ENCODE assay signal across 37 cellular contexts in the genomic region with DNA sequence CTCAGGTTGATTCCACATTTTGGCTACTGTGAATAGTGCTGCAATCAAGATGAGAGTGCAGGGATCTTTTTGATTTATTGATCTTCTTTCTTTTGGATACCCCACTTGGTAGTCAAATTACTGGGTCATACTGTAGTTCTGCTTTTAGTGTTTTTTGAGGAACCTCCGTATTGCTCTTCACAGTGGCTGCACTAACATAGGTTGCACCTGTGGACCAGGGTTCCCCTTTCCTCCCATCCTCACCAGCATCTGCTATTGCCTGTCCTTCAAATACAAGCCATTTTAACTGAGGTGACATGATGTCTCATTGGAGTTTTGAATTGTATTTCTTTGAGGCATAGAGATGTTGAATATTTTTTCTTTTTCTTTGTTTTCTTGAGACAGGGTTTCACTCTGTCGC.
"Had no signal": no experiment of that assay in that cellular context is flagged by ENCODE, and none has a peak within 500 bp of the region (broad histone marks: within the 10 kb centered on the region; RNA-seq: fewer than 3 reads in every experiment).

No MANE protein-coding gene starts in this region.

- H3K4me1 Mint-ChIP-seq: activated CD4-positive, alpha-beta memory T cell treated with anti-CD3 and anti-CD28 coated beads, Interleukin-2, amount 10 ng/mL, durations not matched to agents 7 days and 5 days; activated CD4-positive, alpha-beta T cell treated with anti-CD3 and anti-CD28 coated beads for 36 hours; activated CD4-positive, alpha-beta T cell treated with anti-CD3 and anti-CD28 coated beads, Interleukin-2, amount 10 ng/mL, durations not matched to agents 7 days and 5 days; activated CD8-positive, alpha-beta memory T cell treated with anti-CD3 and anti-CD28 coated beads, Interleukin-2, amount 10 ng/mL, durations not matched to agents 7 days and 5 days; activated naive CD4-positive, alpha-beta T cell treated with anti-CD3 and anti-CD28 coated beads, Interleukin-2, amount 10 ng/mL, durations not matched to agents 7 days and 5 days; activated naive CD4-positive, alpha-beta T cell treated with anti-CD3 and anti-CD28 coated beads, Interleukin-2, amount 50 U/mL, for 24 hours; activated naive CD8-positive, alpha-beta T cell treated with anti-CD3 and anti-CD28 coated beads, Interleukin-2, amount 10 ng/mL, durations not matched to agents 7 days and 5 days; activated naive CD8-positive, alpha-beta T cell treated with anti-CD3 and anti-CD28 coated beads, Interleukin-2, amount 50 U/mL, for 24 hours; central memory CD8-positive, alpha-beta T cell; T-cell; T-helper 17 cell; WTC11 had no signal

- H3K27ac ChIP-seq: ascending aorta, cardiac muscle cell, VCaP had no signal

- H3K9me3 ChIP-seq: ascending aorta had no signal

- H3K27me3 ChIP-seq: ascending aorta, cardiac muscle cell had no signal

- H3K36me3 Mint-ChIP-seq: activated CD8-positive, alpha-beta memory T cell treated with anti-CD3 and anti-CD28 coated beads, Interleukin-2, amount 10 ng/mL, durations not matched to agents 7 days and 5 days; activated naive CD4-positive, alpha-beta T cell treated with anti-CD3 and anti-CD28 coated beads, Interleukin-2, amount 10 ng/mL, durations not matched to agents 7 days and 5 days; activated naive CD4-positive, alpha-beta T cell treated with anti-CD3 and anti-CD28 coated beads, Interleukin-2, amount 50 U/mL, for 24 hours; activated naive CD8-positive, alpha-beta T cell; activated naive CD8-positive, alpha-beta T cell treated with anti-CD3 and anti-CD28 coated beads, Interleukin-2, amount 10 ng/mL, durations not matched to agents 7 days and 5 days; brain; T-cell had no signal

- FAIRE-seq: bronchial epithelial cell, TTC549 had no signal

- DNase-seq: activated CD4-positive, alpha-beta memory T cell treated with anti-CD3 and anti-CD28 coated beads, Interleukin-2, amount 10 ng/mL, durations not matched to agents 7 days and 5 days; activated CD4-positive, alpha-beta T cell treated with anti-CD3 and anti-CD28 coated beads for 1 hour; activated CD4-positive, alpha-beta T cell treated with anti-CD3 and anti-CD28 coated beads for 36 hours; activated CD4-positive, alpha-beta T cell treated with anti-CD3 and anti-CD28 coated beads for 48 hours; activated CD4-positive, alpha-beta T cell treated with anti-CD3 and anti-CD28 coated beads, Interleukin-2, amount 10 ng/mL, durations not matched to agents 7 days and 5 days; activated CD4-positive, alpha-beta T cell treated with anti-CD3 and anti-CD28 coated beads, Interleukin-2, amount 50 U/mL, for 48 hours; activated CD4-positive, CD25-positive, alpha-beta regulatory T cell; activated CD8-positive, alpha-beta memory T cell treated with anti-CD3 and anti-CD28 coated beads for 24 hours; activated CD8-positive, alpha-beta memory T cell treated with anti-CD3 and anti-CD28 coated beads, Interleukin-2, amount 10 ng/mL, durations not matched to agents 7 days and 5 days; activated CD8-positive, alpha-beta memory T cell treated with anti-CD3 and anti-CD28 coated beads, Interleukin-2, amount 50 U/mL, for 48 hours; activated CD8-positive, alpha-beta T cell treated with anti-CD3 and anti-CD28 coated beads, Interleukin-2, amount 10 ng/mL, durations not matched to agents 7 days and 5 days; activated effector memory CD4-positive, alpha-beta T cell treated with Interleukin-2 at 50 U/mL for 16 hours; activated gamma-delta T cell; activated naive CD4-positive, alpha-beta T cell treated with anti-CD3 and anti-CD28 coated beads, Interleukin-2, amount 10 ng/mL, durations not matched to agents 7 days and 5 days; activated naive CD4-positive, alpha-beta T cell treated with Interleukin-2 at 50 U/mL for 16 hours; activated naive CD8-positive, alpha-beta T cell treated with anti-CD3 and anti-CD28 coated beads, Interleukin-2, amount 10 ng/mL, durations not matched to agents 7 days and 5 days; activated naive CD8-positive, alpha-beta T cell treated with anti-CD3 and anti-CD28 coated beads, Interleukin-2, amount 50 U/mL, for 24 hours; activated T-cell treated with anti-CD3 and anti-CD28 coated beads, Interleukin-2, amount 50 U/mL, for 24 hours; activated T-cell treated with anti-CD3 and anti-CD28 coated beads, Interleukin-2, amount 50 U/mL, for 48 hours; amygdala; anterior cingulate cortex; caudate nucleus; cerebellar nuclear complex; T-cell; T-helper 17 cell had no signal

- H3K36me3 ChIP-seq: ascending aorta, cardiac muscle cell had no signal

- H3K27ac Mint-ChIP-seq: activated CD4-positive, alpha-beta memory T cell treated with anti-CD3 and anti-CD28 coated beads, Interleukin-2, amount 10 ng/mL, durations not matched to agents 7 days and 5 days; activated CD4-positive, alpha-beta T cell treated with anti-CD3 and anti-CD28 coated beads for 36 hours; activated CD4-positive, alpha-beta T cell treated with anti-CD3 and anti-CD28 coated beads, Interleukin-2, amount 10 ng/mL, durations not matched to agents 7 days and 5 days; activated CD8-positive, alpha-beta memory T cell treated with anti-CD3 and anti-CD28 coated beads, Interleukin-2, amount 10 ng/mL, durations not matched to agents 7 days and 5 days; activated CD8-positive, alpha-beta T cell treated with anti-CD3 and anti-CD28 coated beads, Interleukin-2, amount 10 ng/mL, durations not matched to agents 7 days and 5 days; activated naive CD4-positive, alpha-beta T cell treated with anti-CD3 and anti-CD28 coated beads, Interleukin-2, amount 10 ng/mL, durations not matched to agents 7 days and 5 days; activated naive CD4-positive, alpha-beta T cell treated with anti-CD3 and anti-CD28 coated beads, Interleukin-2, amount 50 U/mL, for 24 hours; activated naive CD8-positive, alpha-beta T cell; activated naive CD8-positive, alpha-beta T cell treated with anti-CD3 and anti-CD28 coated beads, Interleukin-2, amount 10 ng/mL, durations not matched to agents 7 days and 5 days; activated naive CD8-positive, alpha-beta T cell treated with anti-CD3 and anti-CD28 coated beads, Interleukin-2, amount 50 U/mL, for 24 hours; activated T-cell treated with anti-CD3 and anti-CD28 coated beads, Interleukin-2, amount 50 U/mL, for 24 hours; activated T-helper 2 cell treated with anti-CD3 and anti-CD28 coated beads, Interferon-gamma antibody, Interleukin-2, Interleukin-4, amounts not matched to agents 10 μg/mL and 5 μg/mL and 100 μg/mL, durations not matched to agents 14 hours and 24 hours and 36 hours; brain; T-cell; T-helper 17 cell; WTC11 had no signal

- H3K4me3 ChIP-seq: ascending aorta, cardiac muscle cell had no signal

- H3K9me3 Mint-ChIP-seq: activated naive CD4-positive, alpha-beta T cell treated with anti-CD3 and anti-CD28 coated beads, Interleukin-2, amount 50 U/mL, for 24 hours; central memory CD8-positive, alpha-beta T cell had no signal

- H3K27me3 Mint-ChIP-seq: activated CD4-positive, alpha-beta memory T cell treated with anti-CD3 and anti-CD28 coated beads, Interleukin-2, amount 10 ng/mL, durations not matched to agents 7 days and 5 days; activated CD4-positive, alpha-beta T cell treated with anti-CD3 and anti-CD28 coated beads for 36 hours; activated CD4-positive, alpha-beta T cell treated with anti-CD3 and anti-CD28 coated beads, Interleukin-2, amount 10 ng/mL, durations not matched to agents 7 days and 5 days; activated CD8-positive, alpha-beta memory T cell treated with anti-CD3 and anti-CD28 coated beads, Interleukin-2, amount 10 ng/mL, durations not matched to agents 7 days and 5 days; activated naive CD4-positive, alpha-beta T cell treated with anti-CD3 and anti-CD28 coated beads, Interleukin-2, amount 10 ng/mL, durations not matched to agents 7 days and 5 days; activated naive CD4-positive, alpha-beta T cell treated with anti-CD3 and anti-CD28 coated beads, Interleukin-2, amount 50 U/mL, for 24 hours; activated naive CD8-positive, alpha-beta T cell; activated naive CD8-positive, alpha-beta T cell treated with anti-CD3 and anti-CD28 coated beads, Interleukin-2, amount 10 ng/mL, durations not matched to agents 7 days and 5 days; activated naive CD8-positive, alpha-beta T cell treated with anti-CD3 and anti-CD28 coated beads, Interleukin-2, amount 50 U/mL, for 24 hours; activated T-cell treated with anti-CD3 and anti-CD28 coated beads, Interleukin-2, amount 50 U/mL, for 24 hours; central memory CD8-positive, alpha-beta T cell; T-cell; T-helper 17 cell had no signal

- H3K4me3 Mint-ChIP-seq: activated CD4-positive, alpha-beta memory T cell treated with anti-CD3 and anti-CD28 coated beads, Interleukin-2, amount 10 ng/mL, durations not matched to agents 7 days and 5 days; activated CD4-positive, alpha-beta T cell treated with anti-CD3 and anti-CD28 coated beads for 36 hours; activated CD4-positive, alpha-beta T cell treated with anti-CD3 and anti-CD28 coated beads, Interleukin-2, amount 10 ng/mL, durations not matched to agents 7 days and 5 days; activated CD8-positive, alpha-beta memory T cell treated with anti-CD3 and anti-CD28 coated beads, Interleukin-2, amount 10 ng/mL, durations not matched to agents 7 days and 5 days; activated CD8-positive, alpha-beta T cell treated with anti-CD3 and anti-CD28 coated beads, Interleukin-2, amount 10 ng/mL, durations not matched to agents 7 days and 5 days; activated naive CD4-positive, alpha-beta T cell treated with anti-CD3 and anti-CD28 coated beads, Interleukin-2, amount 10 ng/mL, durations not matched to agents 7 days and 5 days; activated naive CD4-positive, alpha-beta T cell treated with anti-CD3 and anti-CD28 coated beads, Interleukin-2, amount 50 U/mL, for 24 hours; activated naive CD8-positive, alpha-beta T cell; activated naive CD8-positive, alpha-beta T cell treated with anti-CD3 and anti-CD28 coated beads, Interleukin-2, amount 10 ng/mL, durations not matched to agents 7 days and 5 days; activated naive CD8-positive, alpha-beta T cell treated with anti-CD3 and anti-CD28 coated beads, Interleukin-2, amount 50 U/mL, for 24 hours; activated T-cell treated with anti-CD3 and anti-CD28 coated beads, Interleukin-2, amount 50 U/mL, for 24 hours; brain; central memory CD8-positive, alpha-beta T cell; T-cell; T-helper 17 cell; WTC11 had no signal

- H3K4me1 ChIP-seq: ascending aorta had no signal

- ATAC-seq: activated CD4-positive, alpha-beta T cell treated with anti-CD3 and anti-CD28 coated beads for 36 hours; activated CD4-positive, CD25-positive, alpha-beta regulatory T cell treated with anti-CD3 and anti-CD28 coated beads, Interleukin-2, amount 50 U/mL, for 24 hours; activated CD8-positive, alpha-beta memory T cell treated with anti-CD3 and anti-CD28 coated beads, Interleukin-2, amount 10 ng/mL, durations not matched to agents 7 days and 5 days; activated CD8-positive, alpha-beta T cell treated with anti-CD3 and anti-CD28 coated beads, Interleukin-2, amount 10 ng/mL, durations not matched to agents 7 days and 5 days; activated naive CD8-positive, alpha-beta T cell treated with anti-CD3 and anti-CD28 coated beads, Interleukin-2, amount 50 U/mL, for 24 hours; T-cell; T-helper 17 cell; WTC11 had no signal
